Comparison of ENCODE assay signal across 21 cellular contexts in genomic region chr5:55035480-55035879, GRCh38. TPM values are rescaled to one million over a fixed set of nuclear protein-coding genes. Genes with fewer than 3 reads are reported as not detected.
"Had no signal": no experiment of that assay in that cellular context is flagged by ENCODE, and none has a peak within 500 bp of the region (broad histone marks: within the 10 kb centered on the region; RNA-seq: fewer than 3 reads in every experiment).

No MANE protein-coding gene starts in this region.

- DNase-seq: activated B cell treated with CpG ODN at 0.5 μM for 24 hours; activated CD4-positive, alpha-beta T cell treated with anti-CD3 and anti-CD28 coated beads for 4 hours; activated naive CD4-positive, alpha-beta T cell; aorta; cerebellar nuclear complex; cortex of kidney; heart left ventricle; left lung; mammary epithelial cell; midbrain; pancreas; right lobe of liver; SIG-M5; stimulated activated CD4-positive, alpha-beta T cell treated with anti-CD3 and anti-CD28 coated beads, Interleukin-4, amount 100 ng/mL, for 24 hours; testis had no signal

- H3K9me3 Mint-ChIP-seq: activated B cell treated with CpG ODN at 0.5 μM for 24 hours; stimulated activated memory B cell treated with anti-CD40 and anti-IgM and Interleukin-4, amounts not matched to agents 10 μg/mL and 1 μg/mL and 100 μg/mL, for 72 hours; type B pancreatic cell had no signal

- H3K4me1 Mint-ChIP-seq: stimulated activated memory B cell treated with anti-CD40 and anti-IgM and Interleukin-4, amounts not matched to agents 10 μg/mL and 1 μg/mL and 100 μg/mL, for 72 hours had no signal

- H3K9me3 ChIP-seq: gastroesophageal sphincter, heart left ventricle, left lung, pancreas, right lobe of liver, testis had no signal

- H3K27ac Mint-ChIP-seq: activated B cell treated with CpG ODN at 0.5 μM for 24 hours; stimulated activated memory B cell treated with anti-CD40 and anti-IgM and Interleukin-4, amounts not matched to agents 10 μg/mL and 1 μg/mL and 100 μg/mL, for 72 hours; type B pancreatic cell had no signal

- H3K27ac ChIP-seq: gastroesophageal sphincter, heart left ventricle, left lung, pancreas, right lobe of liver, testis had no signal

- ATAC-seq: esophagus mucosa; gastroesophageal sphincter; heart left ventricle; left lung; pancreas; right lobe of liver; stimulated activated memory B cell treated with anti-CD40 and anti-IgM and Interleukin-4, amounts not matched to agents 10 μg/mL and 1 μg/mL and 100 μg/mL, for 72 hours had no signal

- H3K27me3 Mint-ChIP-seq: activated B cell treated with CpG ODN at 0.5 μM for 24 hours, type B pancreatic cell had no signal

- H3K4me3 ChIP-seq: gastroesophageal sphincter, heart left ventricle, left lung, pancreas, right lobe of liver, testis had no signal

- H3K4me1 ChIP-seq: gastroesophageal sphincter, left lung, pancreas, right lobe of liver, testis had no signal

- H3K4me3 Mint-ChIP-seq: activated B cell treated with CpG ODN at 0.5 μM for 24 hours; stimulated activated memory B cell treated with anti-CD40 and anti-IgM and Interleukin-4, amounts not matched to agents 10 μg/mL and 1 μg/mL and 100 μg/mL, for 72 hours; type B pancreatic cell had no signal

- H3K36me3 ChIP-seq: gastroesophageal sphincter, heart left ventricle, left lung, pancreas, right lobe of liver had no signal

- H3K27me3 ChIP-seq: gastroesophageal sphincter, heart left ventricle, left lung, pancreas, right lobe of liver, testis had no signal

- H3K36me3 Mint-ChIP-seq: stimulated activated memory B cell treated with anti-CD40 and anti-IgM and Interleukin-4, amounts not matched to agents 10 μg/mL and 1 μg/mL and 100 μg/mL, for 72 hours; type B pancreatic cell had no signal

RNA-seq across cellular contexts. Expression of gene GZMK, which starts 11.4 kb away (rescaled TPM):
- total RNA-seq: activated B cell treated with CpG ODN at 0.5 μM for 24 hours, esophagus mucosa, kidney epithelial cell, mammary epithelial cell had no signal

RNA-seq across cellular contexts. Expression of gene ESM1, which starts 50.1 kb away (rescaled TPM):
- total RNA-seq: activated B cell treated with CpG ODN at 0.5 μM for 24 hours; activated CD8-positive, alpha-beta memory T cell treated with anti-CD3 and anti-CD28 coated beads for 36 hours; esophagus mucosa had no signal
